1 cellular context compared by ENCODE assay signal in the genomic region with DNA sequence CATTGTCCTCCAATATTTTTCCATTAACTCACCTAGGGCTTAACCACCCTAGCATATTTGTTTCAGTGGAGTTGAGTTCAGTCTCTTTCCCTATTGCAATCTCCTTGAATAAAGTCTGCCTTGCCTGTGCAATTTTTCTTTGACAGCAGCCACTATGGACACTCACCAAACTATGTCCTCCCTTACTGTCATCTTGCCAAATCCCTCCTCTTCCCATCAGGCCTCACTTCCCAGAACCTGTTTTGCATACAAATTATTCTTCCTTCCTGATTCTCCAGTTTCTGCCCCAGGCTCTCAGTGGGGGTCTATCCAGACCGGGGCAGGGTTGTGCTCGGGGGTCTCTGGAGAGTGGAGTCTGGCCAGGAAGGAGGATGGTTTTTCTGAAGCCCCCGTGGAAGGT.
TF ChIP-seq lines count a peak whose summit lies in the region.

No MANE protein-coding gene starts in this region.

TF ChIP-seq in K562, 482 proteins besides CTCF, POLR2A, EP300 and RAD21:
- TF ChIP-seq, protein P1, sequence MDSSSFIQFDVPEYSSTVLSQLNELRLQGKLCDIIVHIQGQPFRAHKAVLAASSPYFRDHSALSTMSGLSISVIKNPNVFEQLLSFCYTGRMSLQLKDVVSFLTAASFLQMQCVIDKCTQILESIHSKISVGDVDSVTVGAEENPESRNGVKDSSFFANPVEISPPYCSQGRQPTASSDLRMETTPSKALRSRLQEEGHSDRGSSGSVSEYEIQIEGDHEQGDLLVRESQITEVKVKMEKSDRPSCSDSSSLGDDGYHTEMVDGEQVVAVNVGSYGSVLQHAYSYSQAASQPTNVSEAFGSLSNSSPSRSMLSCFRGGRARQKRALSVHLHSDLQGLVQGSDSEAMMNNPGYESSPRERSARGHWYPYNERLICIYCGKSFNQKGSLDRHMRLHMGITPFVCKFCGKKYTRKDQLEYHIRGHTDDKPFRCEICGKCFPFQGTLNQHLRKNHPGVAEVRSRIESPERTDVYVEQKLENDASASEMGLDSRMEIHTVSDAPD (CRISPR knock-in tag; IDR thresholded peaks at IDR 0.05) = no peak
- TF ChIP-seq, protein P2, sequence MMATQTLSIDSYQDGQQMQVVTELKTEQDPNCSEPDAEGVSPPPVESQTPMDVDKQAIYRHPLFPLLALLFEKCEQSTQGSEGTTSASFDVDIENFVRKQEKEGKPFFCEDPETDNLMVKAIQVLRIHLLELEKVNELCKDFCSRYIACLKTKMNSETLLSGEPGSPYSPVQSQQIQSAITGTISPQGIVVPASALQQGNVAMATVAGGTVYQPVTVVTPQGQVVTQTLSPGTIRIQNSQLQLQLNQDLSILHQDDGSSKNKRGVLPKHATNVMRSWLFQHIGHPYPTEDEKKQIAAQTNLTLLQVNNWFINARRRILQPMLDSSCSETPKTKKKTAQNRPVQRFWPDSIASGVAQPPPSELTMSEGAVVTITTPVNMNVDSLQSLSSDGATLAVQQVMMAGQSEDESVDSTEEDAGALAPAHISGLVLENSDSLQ (IDR thresholded peaks at IDR 0.05) = peak; percentile 23
- TF ChIP-seq DMBX1 (CRISPR knock-in tag; IDR thresholded peaks at IDR 0.05; ENCODE audit: borderline replicate concordance) = no peak
- TF ChIP-seq NFIC (IDR thresholded peaks at IDR 0.05) = peak; percentile 74
